ENCODE assay signal across 24 cellular contexts in the genomic region with DNA sequence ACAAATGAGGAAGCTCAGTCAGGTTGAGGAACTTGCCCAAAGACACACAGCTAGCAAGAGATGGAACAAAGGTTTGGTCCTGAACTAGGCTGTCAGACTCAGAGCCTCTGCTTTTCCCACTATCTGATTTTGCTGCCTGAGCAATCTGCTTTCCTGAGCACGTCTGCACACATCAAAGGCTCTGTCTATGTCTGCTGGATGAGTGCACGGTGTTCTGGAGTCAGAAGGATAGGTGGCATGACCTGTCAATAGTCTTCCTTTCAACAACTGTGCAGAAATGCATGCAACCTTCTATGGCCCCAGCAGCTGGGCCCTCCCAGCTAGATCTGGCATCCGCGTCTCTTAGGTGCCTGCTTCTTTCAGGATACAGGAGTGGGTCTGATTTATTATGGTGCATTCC.
DNase-seq lines count a peak whose midpoint lies in the region; ATAC-seq and TF ChIP-seq lines count a peak whose summit lies in the region.
"Had no signal": no experiment of that assay in that cellular context is flagged by ENCODE, and none has a peak within 500 bp of the region (broad histone marks: within the 10 kb centered on the region; RNA-seq: fewer than 3 reads in every experiment).

No MANE protein-coding gene starts in this region.

- H3K27me3 ChIP-seq in endodermal cell (ENCODE audit: control insufficient read depth, insufficient read depth, low read length, poor library complexity, severe bottlenecking) (peaks cover 55% of the 10 kb centered on the region), trophoblast cell (ENCODE audit: insufficient read depth, low read length) (no peaks in the 10 kb centered on the region)
- H3K27me3 ChIP-seq: Peyer's patch had no signal

- H3K9ac ChIP-seq in endodermal cell (ENCODE audit: extremely low read depth, low read length, poor library complexity, severe bottlenecking) (no peak overlapping the region), trophoblast cell (ENCODE audit: low read length) (no peak overlapping the region)

- no peak overlapping the region for H2BK5ac ChIP-seq in trophoblast cell (ENCODE audit: low read depth, low read length, poor library complexity)

- peak; percentile 49 for DNase-seq in ELF-1 (ENCODE audit: low read depth, low spot score)
- peak; percentile 65 for DNase-seq in NCI-H2227 (lab: John Stamatoyannopoulos, UW; ENCODE audit: unreplicated experiment)
- DNase-seq in endodermal cell: peak; percentile 52
- DNase-seq in trophoblast cell: no peak
- no peak for DNase-seq in dermis blood vessel endothelial cell
- DNase-seq in activated naive CD8-positive, alpha-beta T cell treated with anti-CD3 and anti-CD28 coated beads, Interleukin-2, amount 50 U/mL, for 24 hours: no peak
- DNase-seq in NOMO-1 treated with DMSO at 0.1 percent for 48 hours (lab: John Stamatoyannopoulos, UW; ENCODE audit: unreplicated experiment): no peak
- DNase-seq: CD8-positive, alpha-beta T cell; DMS 273 treated with DMSO at 0.1 percent for 48 hours; DMS79; EL; GF-D8; Kasumi-1; NCI-H1105; NCI-H1436 treated with DMSO at 0.1 percent for 48 hours; NCI-H187 treated with DMSO at 0.1 percent for 48 hours; NCI-H2171 treated with DMSO at 0.1 percent for 48 hours; NCI-H446 treated with DMSO at 0.1 percent for 48 hours; NCI-H526; OCI-M1; Peyer's patch; SHP77 treated with DMSO at 0.1 percent for 48 hours had no signal

- H3K36me3 ChIP-seq in endodermal cell (ENCODE audit: control insufficient read depth, insufficient read depth, low read length): no peaks in the 10 kb centered on the region
- no peaks in the 10 kb centered on the region for H3K36me3 ChIP-seq in trophoblast cell (ENCODE audit: control insufficient read depth in 1 of 2, insufficient read depth in 2 of 2, low read length in 2 of 2)
- H3K36me3 ChIP-seq: Peyer's patch had no signal

- no peak overlapping the region for H3K27ac Mint-ChIP-seq in endodermal cell
- H3K27ac Mint-ChIP-seq in activated naive CD8-positive, alpha-beta T cell treated with anti-CD3 and anti-CD28 coated beads, Interleukin-2, amount 50 U/mL, for 24 hours: no peak overlapping the region
- H3K27ac Mint-ChIP-seq: CD8-positive, alpha-beta T cell had no signal

- no peaks in the 10 kb centered on the region for H3K36me3 Mint-ChIP-seq in endodermal cell (ENCODE audit: low read depth)
- H3K36me3 Mint-ChIP-seq in activated naive CD8-positive, alpha-beta T cell treated with anti-CD3 and anti-CD28 coated beads, Interleukin-2, amount 50 U/mL, for 24 hours (ENCODE audit: low read depth): no peaks in the 10 kb centered on the region
- H3K36me3 Mint-ChIP-seq: CD8-positive, alpha-beta T cell had no signal

- H3K9me3 ChIP-seq in endodermal cell (ENCODE audit: control insufficient read depth, low read length): no peaks in the 10 kb centered on the region
- no peaks in the 10 kb centered on the region for H3K9me3 ChIP-seq in trophoblast cell (ENCODE audit: insufficient read depth, low read depth, low read length)
- H3K9me3 ChIP-seq: Peyer's patch had no signal

- no peak overlapping the region for H3K4me3 Mint-ChIP-seq in endodermal cell
- H3K4me3 Mint-ChIP-seq in activated naive CD8-positive, alpha-beta T cell treated with anti-CD3 and anti-CD28 coated beads, Interleukin-2, amount 50 U/mL, for 24 hours: no peak overlapping the region
- H3K4me3 Mint-ChIP-seq: CD8-positive, alpha-beta T cell had no signal

- no peak overlapping the region for H3K18ac ChIP-seq in trophoblast cell (ENCODE audit: low read length)

- no peak overlapping the region for H3K4me3 ChIP-seq in endodermal cell (ENCODE audit: low read length)
- H3K4me3 ChIP-seq in trophoblast cell (ENCODE audit: low read depth, low read length): no peak overlapping the region
- H3K4me3 ChIP-seq: K562, Peyer's patch had no signal

- WGBS in endodermal cell (ENCODE audit: insufficient coverage in 1 of 2, insufficient read length in 1 of 2), 2 experiments: 89 to 92% methylated on average over 4 of the region's 4 CpGs
- no CpG with 5 or more reads among the region's 4 CpGs for WGBS in trophoblast cell (ENCODE audit: extremely low coverage, insufficient coverage, insufficient read length)

- H2AFZ ChIP-seq in trophoblast cell (ENCODE audit: insufficient read depth, low read length, poor library complexity): no peak overlapping the region

- H3K4ac ChIP-seq in trophoblast cell (ENCODE audit: low read depth, low read length): no peak overlapping the region

- H2AK5ac ChIP-seq in trophoblast cell (ENCODE audit: low read length): no peak overlapping the region

- no peak for ATAC-seq in activated naive CD8-positive, alpha-beta T cell treated with anti-CD3 and anti-CD28 coated beads, Interleukin-2, amount 50 U/mL, for 24 hours
- ATAC-seq: CD8-positive, alpha-beta T cell; K562 had no signal

- H3K79me2 ChIP-seq in trophoblast cell (ENCODE audit: control insufficient read depth, insufficient read depth, low read length, poor library complexity): no peaks in the 10 kb centered on the region

- H3K14ac ChIP-seq in trophoblast cell (ENCODE audit: low read length): no peak overlapping the region

- H4K8ac ChIP-seq in trophoblast cell (ENCODE audit: low read depth, low read length): no peak overlapping the region

- TF ChIP-seq CTCF in endodermal cell (conservative IDR thresholded peaks at IDR 0.05): no peak

- no peaks in the 10 kb centered on the region for H3K9me3 Mint-ChIP-seq in endodermal cell
- H3K9me3 Mint-ChIP-seq in activated naive CD8-positive, alpha-beta T cell treated with anti-CD3 and anti-CD28 coated beads, Interleukin-2, amount 50 U/mL, for 24 hours: no peaks in the 10 kb centered on the region
- H3K9me3 Mint-ChIP-seq: CD8-positive, alpha-beta T cell had no signal

- peaks cover 23% of the 10 kb centered on the region for H3K4me1 Mint-ChIP-seq in endodermal cell
- no peaks in the 10 kb centered on the region for H3K4me1 Mint-ChIP-seq in activated naive CD8-positive, alpha-beta T cell treated with anti-CD3 and anti-CD28 coated beads, Interleukin-2, amount 50 U/mL, for 24 hours

- no peak overlapping the region for H3K4me2 ChIP-seq in trophoblast cell (ENCODE audit: low read length)

- H2BK12ac ChIP-seq in trophoblast cell (ENCODE audit: low read length): no peak overlapping the region

- no peak overlapping the region for H3K23ac ChIP-seq in trophoblast cell (ENCODE audit: low read length)

- no peak overlapping the region for H4K91ac ChIP-seq in trophoblast cell (ENCODE audit: low read depth, low read length)

- no peak overlapping the region for H4K12ac ChIP-seq in trophoblast cell (ENCODE audit: low read depth, low read length)

- peaks cover 6% of the 10 kb centered on the region for H3K4me1 ChIP-seq in endodermal cell (ENCODE audit: control insufficient read depth, insufficient read depth, low read length)
- peaks cover 7 to 16% of the 10 kb centered on the region in 2 experiments for H3K4me1 ChIP-seq in trophoblast cell (ENCODE audit: control insufficient read depth in 1 of 2, insufficient read depth in 2 of 2, low read length in 2 of 2)
- H3K4me1 ChIP-seq: Peyer's patch had no signal

- H3K27ac ChIP-seq in endodermal cell (ENCODE audit: low read depth, low read length): no peak overlapping the region
- peak overlapping the region; percentile 51 for H3K27ac ChIP-seq in trophoblast cell (ENCODE audit: low read depth, low read length)
- H3K27ac ChIP-seq: C4-2B, Peyer's patch had no signal

- peaks cover 36% of the 10 kb centered on the region for H3K27me3 Mint-ChIP-seq in endodermal cell (ENCODE audit: insufficient read depth)
- H3K27me3 Mint-ChIP-seq in activated naive CD8-positive, alpha-beta T cell treated with anti-CD3 and anti-CD28 coated beads, Interleukin-2, amount 50 U/mL, for 24 hours: no peaks in the 10 kb centered on the region

- no peak overlapping the region for H2BK120ac ChIP-seq in trophoblast cell (ENCODE audit: insufficient read depth, low read length, poor library complexity)

- no peaks in the 10 kb centered on the region for H3K79me1 ChIP-seq in trophoblast cell (ENCODE audit: low read length)

Comparison
In these comparisons a context has a peak if more than half of its experiments do, and no peak if none do; other contexts are left out.
1. DNase-seq: peak in ELF-1 (single experiment), NCI-H2227 (single experiment) and endodermal cell (single experiment); none in trophoblast cell (0 of 2), dermis blood vessel endothelial cell (single experiment), activated naive CD8-positive, alpha-beta T cell treated with anti-CD3 and anti-CD28 coated beads, Interleukin-2, amount 50 U/mL, for 24 hours (single experiment) and NOMO-1 treated with DMSO at 0.1 percent for 48 hours (single experiment).